Comparison of ENCODE assay signal across 1 cellular context in genomic region chr16:69972935-69973334, GRCh38. TPM values are rescaled to one million over a fixed set of nuclear protein-coding genes. Genes with fewer than 3 reads are reported as not detected.
"Had no signal": no experiment of that assay in that cellular context is flagged by ENCODE, and none has a peak within 500 bp of the region (broad histone marks: within the 10 kb centered on the region; RNA-seq: fewer than 3 reads in every experiment).

No MANE protein-coding gene starts in this region.

RNA-seq across cellular contexts. Expression of gene CLEC18A, which starts 21.8 kb away (rescaled TPM):
- total RNA-seq: SJSA1 had no signal
